Comparison of ENCODE assay signal across 8 cellular contexts in genomic region chr12:57765003-57765697, GRCh38. TPM values are rescaled to one million over a fixed set of nuclear protein-coding genes. Genes with fewer than 3 reads are reported as not detected.
DNase-seq lines count a peak whose midpoint lies in the region; ATAC-seq, FAIRE-seq and TF ChIP-seq lines count a peak whose summit lies in the region.

No MANE protein-coding gene starts in this region.

- CTCF ChIA-PET in endothelial cell of umbilical vein (lab: Charles Lee) = interaction anchor here (0.7 to 4.6 kb wide), 3 partner anchors 9 to 18 kb away, joined by 3 to 48 read pairs (median 3); partner anchors contain the start of genes CDK4, MARCHF9 and TSFM

- H3K9me1 ChIP-seq in endothelial cell of umbilical vein (replicated peaks; ENCODE audit: control insufficient read depth, extremely low read depth, insufficient read depth, low read length) = no peaks in the 10 kb centered on the region

- peak overlapping the region; percentile 30 for H2AFZ ChIP-seq in endothelial cell of umbilical vein (ENCODE audit: low read depth, low read length)

- H3K27ac ChIP-seq in BLaER1 = no peak overlapping the region
- H3K27ac ChIP-seq in HUES6 (ENCODE audit: low read depth, low read length) = no peak overlapping the region
- no peak overlapping the region for H3K27ac ChIP-seq in endothelial cell of umbilical vein (ENCODE audit: insufficient read depth, low read depth, low read length)
- no peak overlapping the region for H3K27ac ChIP-seq in caudate nucleus (ENCODE audit: low read depth, low read length)

- H3K9me3 ChIP-seq in BLaER1 = no peaks in the 10 kb centered on the region; the same call in 1 of the 2 replicates
- H3K9me3 ChIP-seq in HUES6 (ENCODE audit: control insufficient read depth, insufficient read depth, low read depth, low read length) = no peaks in the 10 kb centered on the region
- no peaks in the 10 kb centered on the region for H3K9me3 ChIP-seq in endothelial cell of umbilical vein (replicated peaks; ENCODE audit: control insufficient read depth, insufficient read depth, low read length)

- H4K20me1 ChIP-seq in BLaER1 = peaks cover 84% of the 10 kb centered on the region
- no peaks in the 10 kb centered on the region for H4K20me1 ChIP-seq in endothelial cell of umbilical vein (replicated peaks; ENCODE audit: control insufficient read depth, extremely low read depth, insufficient read depth, low read length)

- intact Hi-C loops in endothelial cell of umbilical vein (cut with micrococcal nuclease) = no loop called here

- H3K27me3 ChIP-seq in BLaER1 = peaks cover 83% of the 10 kb centered on the region
- peaks cover 66% of the 10 kb centered on the region for H3K27me3 ChIP-seq in HUES6 (ENCODE audit: control insufficient read depth, insufficient read depth, low read length)
- H3K27me3 ChIP-seq in endothelial cell of umbilical vein (ENCODE audit: control insufficient read depth in 2 of 2, insufficient read depth in 2 of 2, low read length in 2 of 2) = peaks cover 35 to 38% of the 10 kb centered on the region in 2 experiments

- FAIRE-seq in endothelial cell of umbilical vein (lab: Jason Lieb, UNC) = peak; percentile 55

- H3K27me3 Mint-ChIP-seq in natural killer cell treated with Interleukin-12 subunit alpha and Interleukin-12 subunit beta and Interleukin-15 and Interleukin-18, amount 100 ng/mL, for 72 hours = peaks cover 12 to 21% of the 10 kb centered on the region in 2 donors

- peak; percentile 57 for DNase-seq in activated CD4-positive, alpha-beta T cell treated with anti-CD3 and anti-CD28 coated beads, Interleukin-2, amount 50 U/mL, for 1 hour
- peak; percentile 44 for DNase-seq in endothelial cell of umbilical vein (ENCODE audit: low read depth, low spot score)
- DNase-seq in natural killer cell treated with Interleukin-12 subunit alpha and Interleukin-12 subunit beta and Interleukin-15 and Interleukin-18, amount 100 ng/mL, for 72 hours (ENCODE audit: low spot score) = peak; percentile 74
- DNase-seq in caudate nucleus (lab: John Stamatoyannopoulos, UW) = no peak
- no peak for DNase-seq in pons (ENCODE audit: low spot score)

- H3K4me3 ChIP-seq in BLaER1 (peak overlapping the region; percentile 47), HUES6 (ENCODE audit: low read depth, low read length) (peak overlapping the region; percentile 64), endothelial cell of umbilical vein (replicated peaks in 1 of 3; ENCODE audit: insufficient read depth in 1 of 3, low read depth in 1 of 3, low read length in 3 of 3) (peak overlapping the region in 1 of 3 experiments; percentile 23)

- peaks cover 33 to 46% of the 10 kb centered on the region in 2 donors for H3K4me1 Mint-ChIP-seq in natural killer cell treated with Interleukin-12 subunit alpha and Interleukin-12 subunit beta and Interleukin-15 and Interleukin-18, amount 100 ng/mL, for 72 hours (ENCODE audit: low read depth in 2 of 2)

- peak overlapping the region; percentile 33 for H3K4me2 ChIP-seq in BLaER1
- peak overlapping the region; percentile 60 for H3K4me2 ChIP-seq in endothelial cell of umbilical vein (ENCODE audit: insufficient read depth, low read length)

- no peaks in the 10 kb centered on the region for H3K36me3 Mint-ChIP-seq in natural killer cell treated with Interleukin-12 subunit alpha and Interleukin-12 subunit beta and Interleukin-15 and Interleukin-18, amount 100 ng/mL, for 72 hours

- peaks cover 12% of the 10 kb centered on the region for H3K4me1 ChIP-seq in BLaER1
- peaks cover 23% of the 10 kb centered on the region for H3K4me1 ChIP-seq in HUES6 (ENCODE audit: control insufficient read depth, insufficient read depth, low read length)
- H3K4me1 ChIP-seq in endothelial cell of umbilical vein (ENCODE audit: control insufficient read depth, extremely low read depth, insufficient read depth, low read length) = peaks cover 17% of the 10 kb centered on the region

- H3K79me2 ChIP-seq in endothelial cell of umbilical vein (ENCODE audit: control insufficient read depth, insufficient read depth, low read length) = no peaks in the 10 kb centered on the region

- TF ChIP-seq POLR2A in endothelial cell of umbilical vein (IDR thresholded peaks at IDR 0.05; ENCODE audit: low read depth, low read length) = no peak

- no peak overlapping the region for H3K9ac ChIP-seq in BLaER1
- no peak overlapping the region for H3K9ac ChIP-seq in HUES6 (ENCODE audit: low read length)
- H3K9ac ChIP-seq in endothelial cell of umbilical vein (replicated peaks; ENCODE audit: extremely low read depth, insufficient read depth, low read length) = no peak overlapping the region

- peak overlapping the region; percentile 84 for H3K4me3 Mint-ChIP-seq in natural killer cell treated with Interleukin-12 subunit alpha and Interleukin-12 subunit beta and Interleukin-15 and Interleukin-18, amount 100 ng/mL, for 72 hours

- TF ChIP-seq CTCF in endothelial cell of umbilical vein (IDR thresholded peaks at IDR 0.05; ENCODE audit: extremely low read depth in 1 of 2, insufficient read depth in 1 of 2, low read depth in 1 of 2, low read length in 2 of 2) = peak; percentile 34 to 57

- peaks cover 24% of the 10 kb centered on the region for H3K36me3 ChIP-seq in BLaER1
- H3K36me3 ChIP-seq in HUES6 (ENCODE audit: control insufficient read depth, insufficient read depth, low read length) = peaks cover 20% of the 10 kb centered on the region
- H3K36me3 ChIP-seq in endothelial cell of umbilical vein (ENCODE audit: control insufficient read depth in 2 of 2, extremely low read depth in 1 of 2, insufficient read depth in 2 of 2, low read length in 2 of 2) = peaks cover 0 to 2% of the 10 kb centered on the region in 2 experiments

- peak overlapping the region in 1 of 2 donors; percentile 71 for H3K27ac Mint-ChIP-seq in natural killer cell treated with Interleukin-12 subunit alpha and Interleukin-12 subunit beta and Interleukin-15 and Interleukin-18, amount 100 ng/mL, for 72 hours

- dilution Hi-C loops in endothelial cell of umbilical vein (cut with MboI; ENCODE audit: extremely low pct_ligation_motif_present, low sequenced_read_pairs) = no loop called here

- no peaks in the 10 kb centered on the region for H3K9me3 Mint-ChIP-seq in natural killer cell treated with Interleukin-12 subunit alpha and Interleukin-12 subunit beta and Interleukin-15 and Interleukin-18, amount 100 ng/mL, for 72 hours

- POLR2A ChIA-PET in endothelial cell of umbilical vein (lab: Charles Lee) = no interaction called here

- peak; percentile 45 for ATAC-seq in GM19328 (IDR thresholded peaks at IDR 0.05; ENCODE audit: unreplicated experiment)
- peak; percentile 80 to 87 for ATAC-seq in natural killer cell treated with Interleukin-12 subunit alpha and Interleukin-12 subunit beta and Interleukin-15 and Interleukin-18, amount 100 ng/mL, for 72 hours

- BruUV-seq in endothelial cell of umbilical vein (replicated peaks; lab: Mats Ljungman, UMichigan) = no TSS peak

RNA-seq across cellular contexts. Expression of gene CYP27B1, which starts 1.7 kb away (rescaled TPM):
- 2.4 and 2.7 TPM in 2 replicates for total RNA-seq in endothelial cell of umbilical vein
- polyA plus RNA-seq in endothelial cell of umbilical vein = 0.62 TPM in 2 replicates
- polyA plus RNA-seq in endothelial cell of umbilical vein (2011; cell fraction: cytosol; rRNA removed) = 0.19 and 0.61 TPM in 2 replicates
- 7.3 and 7.9 TPM in 2 replicates for polyA plus RNA-seq in endothelial cell of umbilical vein (2011; cell fraction: nucleus; rRNA removed)
- 0.74 and 0.86 TPM in 2 replicates for polyA plus RNA-seq in endothelial cell of umbilical vein (2012)
- 0.87 and 1.2 TPM in 2 replicates for polyA minus RNA-seq in endothelial cell of umbilical vein
- 7.6 TPM for polyA minus RNA-seq in endothelial cell of umbilical vein (2011; cell fraction: cytosol; rRNA and poly(A)+ RNA removed)
- polyA minus RNA-seq in endothelial cell of umbilical vein (2011; cell fraction: nucleus; rRNA and poly(A)+ RNA removed) = 3.3 and 3.8 TPM in 2 replicates
- total RNA-seq in natural killer cell treated with Interleukin-12 subunit alpha and Interleukin-12 subunit beta and Interleukin-15 and Interleukin-18, amount 100 ng/mL, for 72 hours = 10 to 100 TPM; 11.7 to 18.8 TPM

RNA-seq across cellular contexts. Expression of gene METTL1, which starts 6.8 kb away (rescaled TPM):
- total RNA-seq in endothelial cell of umbilical vein = 24.3 and 24.8 TPM in 2 replicates
- 23.6 and 25.0 TPM in 2 replicates for polyA plus RNA-seq in endothelial cell of umbilical vein
- polyA plus RNA-seq in endothelial cell of umbilical vein (2011; cell fraction: cytosol; rRNA removed) = 23.0 and 29.2 TPM in 2 replicates
- polyA plus RNA-seq in endothelial cell of umbilical vein (2011; cell fraction: nucleus; rRNA removed) = 34.3 and 39.3 TPM in 2 replicates
- 31.2 and 36.8 TPM in 2 replicates for polyA plus RNA-seq in endothelial cell of umbilical vein (2012)
- 20.6 and 21.3 TPM in 2 replicates for polyA minus RNA-seq in endothelial cell of umbilical vein
- 20.5 TPM for polyA minus RNA-seq in endothelial cell of umbilical vein (2011; cell fraction: cytosol; rRNA and poly(A)+ RNA removed)
- polyA minus RNA-seq in endothelial cell of umbilical vein (2011; cell fraction: nucleus; rRNA and poly(A)+ RNA removed) = 23.4 and 23.6 TPM in 2 replicates
- 10 to 100 TPM; 42.9 to 51.2 TPM for total RNA-seq in natural killer cell treated with Interleukin-12 subunit alpha and Interleukin-12 subunit beta and Interleukin-15 and Interleukin-18, amount 100 ng/mL, for 72 hours

RNA-seq across cellular contexts. Expression of gene EEF1AKMT3, which starts 7.3 kb away (rescaled TPM):
- total RNA-seq in endothelial cell of umbilical vein = 6.6 and 8.8 TPM in 2 replicates
- 7.3 and 7.9 TPM in 2 replicates for polyA plus RNA-seq in endothelial cell of umbilical vein
- polyA plus RNA-seq in endothelial cell of umbilical vein (2011; cell fraction: cytosol; rRNA removed) = 6.6 and 8.3 TPM in 2 replicates
- polyA plus RNA-seq in endothelial cell of umbilical vein (2011; cell fraction: nucleus; rRNA removed) = 3.3 and 4.3 TPM in 2 replicates
- polyA plus RNA-seq in endothelial cell of umbilical vein (2012) = 9.1 and 9.9 TPM in 2 replicates
- 9.6 and 9.9 TPM in 2 replicates for polyA minus RNA-seq in endothelial cell of umbilical vein
- 2.0 TPM for polyA minus RNA-seq in endothelial cell of umbilical vein (2011; cell fraction: cytosol; rRNA and poly(A)+ RNA removed)
- polyA minus RNA-seq in endothelial cell of umbilical vein (2011; cell fraction: nucleus; rRNA and poly(A)+ RNA removed) = 1.2 and 3.0 TPM in 2 replicates
- 1 to 10 TPM; 2.0 to 3.2 TPM for total RNA-seq in natural killer cell treated with Interleukin-12 subunit alpha and Interleukin-12 subunit beta and Interleukin-15 and Interleukin-18, amount 100 ng/mL, for 72 hours

RNA-seq across cellular contexts. Expression of gene MARCHF9, which starts 10.2 kb away (rescaled TPM):
- total RNA-seq in endothelial cell of umbilical vein = 3.0 and 4.6 TPM in 2 replicates
- polyA plus RNA-seq in endothelial cell of umbilical vein = 4.8 and 5.8 TPM in 2 replicates
- polyA plus RNA-seq in endothelial cell of umbilical vein (2011; cell fraction: cytosol; rRNA removed) = 1.6 and 3.7 TPM in 2 replicates
- 4.8 and 5.4 TPM in 2 replicates for polyA plus RNA-seq in endothelial cell of umbilical vein (2011; cell fraction: nucleus; rRNA removed)
- polyA plus RNA-seq in endothelial cell of umbilical vein (2012) = 3.2 and 4.0 TPM in 2 replicates
- polyA minus RNA-seq in endothelial cell of umbilical vein = 2.8 and 4.2 TPM in 2 replicates
- 7.7 TPM for polyA minus RNA-seq in endothelial cell of umbilical vein (2011; cell fraction: cytosol; rRNA and poly(A)+ RNA removed)
- 0.72 and 1.2 TPM in 2 replicates for polyA minus RNA-seq in endothelial cell of umbilical vein (2011; cell fraction: nucleus; rRNA and poly(A)+ RNA removed)
- 10 to 100 TPM; 15.8 to 17.0 TPM for total RNA-seq in natural killer cell treated with Interleukin-12 subunit alpha and Interleukin-12 subunit beta and Interleukin-15 and Interleukin-18, amount 100 ng/mL, for 72 hours

RNA-seq across cellular contexts. Expression of gene CDK4, which starts 13.0 kb away (rescaled TPM):
- total RNA-seq in endothelial cell of umbilical vein = 156 and 171 TPM in 2 replicates
- polyA plus RNA-seq in endothelial cell of umbilical vein = 300 and 332 TPM in 2 replicates
- 337 and 366 TPM in 2 replicates for polyA plus RNA-seq in endothelial cell of umbilical vein (2011; cell fraction: cytosol; rRNA removed)
- 173 and 189 TPM in 2 replicates for polyA plus RNA-seq in endothelial cell of umbilical vein (2011; cell fraction: nucleus; rRNA removed)
- 197 and 206 TPM in 2 replicates for polyA plus RNA-seq in endothelial cell of umbilical vein (2012)
- polyA minus RNA-seq in endothelial cell of umbilical vein = 184 and 194 TPM in 2 replicates
- polyA minus RNA-seq in endothelial cell of umbilical vein (2011; cell fraction: cytosol; rRNA and poly(A)+ RNA removed) = 130 TPM
- 54.8 and 62.4 TPM in 2 replicates for polyA minus RNA-seq in endothelial cell of umbilical vein (2011; cell fraction: nucleus; rRNA and poly(A)+ RNA removed)
- total RNA-seq in natural killer cell treated with Interleukin-12 subunit alpha and Interleukin-12 subunit beta and Interleukin-15 and Interleukin-18, amount 100 ng/mL, for 72 hours = 100 to 1,000 TPM; 111 to 278 TPM

Comparison
In these comparisons a context has a peak if more than half of its experiments do, and no peak if none do; other contexts are left out.
1. DNase-seq: peak in activated CD4-positive, alpha-beta T cell treated with anti-CD3 and anti-CD28 coated beads, Interleukin-2, amount 50 U/mL, for 1 hour (single experiment), endothelial cell of umbilical vein (single experiment) and natural killer cell treated with Interleukin-12 subunit alpha and Interleukin-12 subunit beta and Interleukin-15 and Interleukin-18, amount 100 ng/mL, for 72 hours (single experiment); none in caudate nucleus (0 of 61) and pons (single experiment).